ENCODE assay signal across 8 cellular contexts in the genomic region with DNA sequence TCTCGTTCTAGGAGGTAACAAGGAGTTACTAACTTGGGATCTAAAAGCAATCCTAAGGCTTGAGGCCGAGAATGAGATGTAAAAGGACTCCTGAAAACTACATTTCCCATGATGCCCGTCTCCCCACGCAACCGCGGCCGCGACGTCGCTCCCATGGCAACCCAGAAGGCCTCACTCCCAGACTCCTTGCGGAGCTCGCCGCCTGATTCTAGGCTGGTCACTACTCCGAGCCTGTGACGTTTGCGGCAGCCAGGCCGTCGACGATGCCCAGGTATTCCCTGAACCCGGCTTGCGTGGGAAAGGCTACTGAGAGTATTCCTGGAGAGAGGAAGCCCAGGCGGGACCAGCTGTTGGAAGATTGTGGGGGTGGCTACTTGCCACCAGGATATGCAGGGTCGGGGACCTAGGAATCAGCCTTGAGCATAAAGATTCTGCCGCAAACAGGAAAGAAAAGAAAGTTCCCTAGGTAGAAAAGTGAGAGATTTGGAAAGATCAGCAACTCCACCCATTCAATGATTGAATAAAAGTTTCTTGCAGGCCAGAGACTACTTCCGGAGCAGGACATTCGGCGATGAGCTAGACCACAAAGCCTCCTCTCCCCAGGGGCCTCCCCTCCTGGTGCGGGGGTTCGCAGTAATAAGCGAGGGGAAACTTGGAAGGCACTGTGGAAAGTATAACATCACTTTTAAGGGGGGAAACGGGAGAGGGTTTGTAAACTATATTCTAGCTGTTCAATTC. TPM values are rescaled to one million over a fixed set of nuclear protein-coding genes. Genes with fewer than 3 reads are reported as not detected.
DNase-seq lines count a peak whose midpoint lies in the region; ATAC-seq and TF ChIP-seq lines count a peak whose summit lies in the region.

A gene (plus strand): TSS at position 164 of the 738 bp plus-strand sequence. CDS start 100 bp downstream, at position 264.

- peaks cover 0 to 8% of the 10 kb centered on the region in 2 donors for H3K4me1 ChIP-seq in left lung

- no peaks in the 10 kb centered on the region for H3K9me3 ChIP-seq in left lung

- peak; percentile 65 for DNase-seq in BJ (ENCODE audit: low read depth)
- peak; percentile 74 for DNase-seq in NCI-H526 treated with DMSO at 0.1 percent for 48 hours (lab: John Stamatoyannopoulos, UW)
- DNase-seq in activated CD4-positive, alpha-beta T cell treated with anti-CD3 and anti-CD28 coated beads, Interleukin-2, amount 50 U/mL, for 24 hours (ENCODE audit: low read depth in 1 of 2, low spot score in 1 of 2), result peak; percentile 56 to 77
- peak; percentile 95 for DNase-seq in dermis blood vessel endothelial cell
- DNase-seq in left lung, result peak; percentile 95 to 96
- DNase-seq in stimulated activated CD4-positive, alpha-beta T cell treated with anti-CD3 and anti-CD28 coated beads, Interleukin-2, amount 100 ng/mL, for 48 hours, result peak; percentile 78 to 81

- peak within 1 kb of the TSS; percentile 86 for H3K4me3 ChIP-seq in BJ (ENCODE audit: low read depth, low read length)
- peak within 1 kb of the TSS; percentile 59 to 61 for H3K4me3 ChIP-seq in left lung

- TF ChIP-seq CTCF in BJ (IDR thresholded peaks at IDR 0.05; ENCODE audit: insufficient read depth, low read depth, low read length) (no peak), left lung (IDR thresholded peaks at IDR 0.05) (no peak)

- intact Hi-C loops in left lung (cut with DNase I), result no loop called here

- H3K27ac ChIP-seq in left lung, result peak within 1 kb of the TSS; percentile 81 to 92

- POLR2A ChIA-PET in BJ (lab: Charles Lee), result interaction anchor here (0.5 to 0.8 kb wide), 2 partner anchors 24 to 1803 kb away, joined by 3 read pairs; no protein-coding TSS in a partner anchor

- H3K27me3 ChIP-seq in BJ (ENCODE audit: control insufficient read depth, insufficient read depth, low read length) (no peaks in the 10 kb centered on the region), left lung (no peaks in the 10 kb centered on the region)

- CTCF ChIA-PET in BJ (lab: Yijun Ruan, JAX), result interaction anchor here (0.8 to 1.4 kb wide), 4 partner anchors 14 to 163 kb away, joined by 3 to 4 read pairs (median 4); no protein-coding TSS in a partner anchor

- ATAC-seq in GM19324 (IDR thresholded peaks at IDR 0.05; ENCODE audit: low FRiP score, unreplicated experiment) (peak; percentile 97), HG03469 (IDR thresholded peaks at IDR 0.05; ENCODE audit: unreplicated experiment) (peak; percentile 94), left lung (peak; percentile 98)

- H3K36me3 ChIP-seq in BJ (ENCODE audit: control insufficient read depth, insufficient read depth, low read length) (peaks cover 3% of the 10 kb centered on the region), left lung (peaks cover 0 to 6% of the 10 kb centered on the region in 2 donors)

RNA-seq across cellular contexts. Expression of the gene that starts here (rescaled TPM):
- 7.2 and 15.3 TPM in 2 replicates for polyA plus RNA-seq in BJ (2011; rRNA removed)
- polyA minus RNA-seq in BJ (2011; rRNA and poly(A)+ RNA removed), result 2.6 and 2.8 TPM in 2 replicates
- total RNA-seq in dermis blood vessel endothelial cell (7.0 and 11.2 TPM in 2 replicates), left lung (10 to 100 TPM; 17.8 TPM)

Comparison
In these comparisons a context has a peak if more than half of its experiments do, and no peak if none do; other contexts are left out.
1. Peak in every context shown above with its lines: DNase-seq, ATAC-seq, H3K4me3 ChIP-seq and H3K27ac ChIP-seq.